In the genomic region with DNA sequence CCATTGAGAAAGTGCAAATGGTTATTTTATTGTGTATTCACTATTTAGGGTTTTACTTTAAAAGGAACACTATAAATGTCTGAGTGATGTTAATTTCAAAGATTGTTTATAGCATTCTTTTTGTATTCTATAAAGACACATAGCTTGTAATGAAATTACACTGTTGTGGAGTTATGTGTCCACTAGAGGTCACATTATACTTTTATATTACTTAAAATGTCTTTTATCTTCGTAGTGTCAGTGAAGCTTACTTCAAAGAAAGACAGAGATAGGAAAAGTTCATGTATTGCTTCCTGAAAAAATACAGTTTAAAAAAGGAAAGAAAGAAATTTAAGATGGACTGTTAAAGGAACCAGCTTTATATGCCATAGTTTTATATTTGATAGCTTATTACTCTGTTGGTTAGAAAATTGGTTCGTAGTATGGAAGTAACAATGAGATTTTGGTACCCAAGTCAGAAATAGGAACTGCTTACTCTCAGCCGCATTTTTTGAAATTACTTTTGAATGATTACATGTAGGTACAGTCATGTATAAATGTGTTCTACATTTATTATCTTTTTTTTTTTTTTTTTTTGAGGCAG, we compare ENCODE assay signal across 8 cellular contexts. TPM values are rescaled to one million over a fixed set of nuclear protein-coding genes. Genes with fewer than 3 reads are reported as not detected.
A peak's percentile ranks its signal among the peaks of the same experiment; 100 is the strongest.
DNase-seq lines count a peak whose midpoint lies in the region; ATAC-seq and TF ChIP-seq lines count a peak whose summit lies in the region.

No MANE protein-coding gene starts in this region.

- 0 out of 7 replicates have a peak, but pooled peaks cover 0 to under 1% (median 0%) of the 10 kb centered on the region in 3 experiments for H3K36me3 Mint-ChIP-seq in H9 (ENCODE audit: insufficient read depth in 1 of 3, low read depth in 3 of 3)

- H3K23me2 ChIP-seq in H9 (ENCODE audit: insufficient read length, low read depth, low read length, poor library complexity, severe bottlenecking) = no peaks in the 10 kb centered on the region

- H2AFZ ChIP-seq in H9 (ENCODE audit: low read length) = no peak overlapping the region

- ATAC-seq in upper lobe of left lung (ENCODE audit: low FRiP score in 2 of 2) (no peak), HG02571 (IDR thresholded peaks at IDR 0.05; ENCODE audit: unreplicated experiment) (no peak), HG03280 (IDR thresholded peaks at IDR 0.05; ENCODE audit: unreplicated experiment) (no peak), GM19397 (IDR thresholded peaks at IDR 0.05; ENCODE audit: unreplicated experiment) (no peak)

- H3K4me3 ChIP-seq in foreskin fibroblast (ENCODE audit: low read depth in 1 of 2, low read length in 2 of 2) = no peak overlapping the region
- no peak overlapping the region for H3K4me3 ChIP-seq in upper lobe of left lung

- H4K20me1 ChIP-seq in H9 (ENCODE audit: control insufficient read depth, insufficient read depth, insufficient read length) = peaks cover 3% of the 10 kb centered on the region

- H2BK15ac ChIP-seq in H9 (ENCODE audit: low read depth, low read length) = no peak overlapping the region

- no peak overlapping the region for H2AK5ac ChIP-seq in H9 (ENCODE audit: insufficient read length, low read length)

- no peaks in the 10 kb centered on the region for H3K36me3 ChIP-seq in upper lobe of left lung

- H3K27me3 ChIP-seq in H9 (ENCODE audit: insufficient read depth, low read length) (no peaks in the 10 kb centered on the region), upper lobe of left lung (no peaks in the 10 kb centered on the region)

- DNase-seq in CD1c-positive myeloid dendritic cell (ENCODE audit: extremely low spot score) = peak; percentile 40
- no peak for DNase-seq in H9
- peak; percentile 47 for DNase-seq in SK-N-DZ (ENCODE audit: low spot score)
- peak in 1 of 2 donors; percentile 36 for DNase-seq in foreskin fibroblast
- no peak for DNase-seq in upper lobe of left lung

- H2BK5ac ChIP-seq in H9 (ENCODE audit: insufficient read length, low read length) = no peak overlapping the region

- no peak overlapping the region for H2BK20ac ChIP-seq in H9 (ENCODE audit: low read depth, low read length, poor library complexity, severe bottlenecking)

- H3K27ac Mint-ChIP-seq in H9 = no peak overlapping the region

- H3K56ac ChIP-seq in H9 (ENCODE audit: insufficient read length, low read depth, low read length) = no peak overlapping the region

- WGBS in H9 (ENCODE audit: extremely low coverage, insufficient read length, low lambda C conversion rate) = no CpG with 5 or more reads among the region's 3 CpGs
- 50 to 61% methylated on average over 3 of the region's 3 CpGs for WGBS in upper lobe of left lung, 2 donors

- H3K79me1 ChIP-seq in H9 (ENCODE audit: insufficient read depth, low read depth, low read length, poor library complexity, severe bottlenecking) = no peaks in the 10 kb centered on the region

- no peak overlapping the region for H3K9ac ChIP-seq in H9 (ENCODE audit: extremely low read depth, insufficient read length, low read length)

- TF ChIP-seq POLR2A in upper lobe of left lung (IDR thresholded peaks at IDR 0.05) = no peak

- H3K14ac ChIP-seq in H9 (ENCODE audit: insufficient read depth, low read length) = no peak overlapping the region

- H3K4me1 ChIP-seq in H9 (ENCODE audit: insufficient read depth, low read length) = no peaks in the 10 kb centered on the region
- H3K4me1 ChIP-seq in upper lobe of left lung = peaks cover 0 to 3% (median 0%) of the 10 kb centered on the region in 4 donors

- no peak overlapping the region for H2BK12ac ChIP-seq in H9 (ENCODE audit: insufficient read length, low read depth, low read length)

- H3K27ac ChIP-seq in H9 (ENCODE audit: insufficient read length, low read depth, low read length) = no peak overlapping the region
- no peak overlapping the region for H3K27ac ChIP-seq in upper lobe of left lung

- no peaks in the 10 kb centered on the region for H3K27me3 Mint-ChIP-seq in H9 (ENCODE audit: low read depth)

- no peak overlapping the region for H3T11ph ChIP-seq in H9 (ENCODE audit: low read length)

- peaks cover 5% of the 10 kb centered on the region in 2 experiments for H3K4me1 Mint-ChIP-seq in H9

- H3K4me3 Mint-ChIP-seq in H9 = no peak overlapping the region

- H4K8ac ChIP-seq in H9 (replicated peaks; ENCODE audit: insufficient read length, low read depth, low read length) = no peak overlapping the region

- no peak overlapping the region for H4K5ac ChIP-seq in H9 (ENCODE audit: insufficient read length, low read depth, low read length)

- H3K23ac ChIP-seq in H9 (ENCODE audit: insufficient read length, low read depth, low read length) = no peak overlapping the region

- TF ChIP-seq EP300 in upper lobe of left lung (IDR thresholded peaks at IDR 0.05) = no peak

- H3K9me3 Mint-ChIP-seq in H9 = no peaks in the 10 kb centered on the region

- no peak overlapping the region for H3K4ac ChIP-seq in H9 (ENCODE audit: low read depth, low read length)

- no peaks in the 10 kb centered on the region for H3K79me2 ChIP-seq in H9 (ENCODE audit: insufficient read depth, low read length)

- no peak overlapping the region for H3K18ac ChIP-seq in H9 (ENCODE audit: insufficient read length, low read depth, low read length)

- H3K4me2 ChIP-seq in H9 (ENCODE audit: insufficient read depth, insufficient read length, low read length) = no peak overlapping the region

- no peak overlapping the region for H2BK120ac ChIP-seq in H9 (ENCODE audit: low read depth, low read length, poor library complexity, severe bottlenecking)

- peak; percentile 62 for TF ChIP-seq CTCF in H9 (conservative IDR thresholded peaks at IDR 0.05)
- TF ChIP-seq CTCF in foreskin fibroblast (IDR thresholded peaks at IDR 0.05; ENCODE audit: low read depth, low read length) = peak; percentile 27
- TF ChIP-seq CTCF in upper lobe of left lung (IDR thresholded peaks at IDR 0.05) = peak in 5 of 6 experiments; percentile 27 to 56 (median 40)

- H3K9me3 ChIP-seq in H9 (ENCODE audit: control insufficient read depth, low read depth, low read length) = no peaks in the 10 kb centered on the region
- H3K9me3 ChIP-seq in upper lobe of left lung = no peaks in the 10 kb centered on the region

- no peak overlapping the region for H4K91ac ChIP-seq in H9 (ENCODE audit: insufficient read length, low read depth, low read length)

RNA-seq across cellular contexts. Expression of a gene that starts 20.5 kb away (rescaled TPM):
- total RNA-seq in H9 (2021) (3.6 and 3.7 TPM in 2 replicates), upper lobe of left lung (1 to 10 TPM; 3.7 to 5.5 (median 4.7) TPM)
- polyA plus RNA-seq in SK-N-DZ (2014; cell fraction: cytosol; rRNA removed) = 1.0 and 1.4 TPM in 2 replicates
- polyA plus RNA-seq in SK-N-DZ (2014; cell fraction: nucleus; rRNA removed) = 1.4 and 2.8 TPM in 2 replicates

RNA-seq across cellular contexts. Expression of a gene that starts 20.8 kb away (rescaled TPM):
- 1.3 and 1.4 TPM in 2 replicates for total RNA-seq in H9 (2021)
- polyA plus RNA-seq in SK-N-DZ (2014; cell fraction: cytosol; rRNA removed) = 1.0 and 1.3 TPM in 2 replicates
- 0.50 and 0.69 TPM in 2 replicates for polyA plus RNA-seq in SK-N-DZ (2014; cell fraction: nucleus; rRNA removed)
- total RNA-seq in upper lobe of left lung = 1 to 10 TPM in 5 of 6 donors, under 1 TPM in 1; 0.46 to 3.1 (median 1.5) TPM

Comparison
In these comparisons a context has a peak if more than half of its experiments do, and no peak if none do; other contexts are left out.
1. DNase-seq: peak in CD1c-positive myeloid dendritic cell (single experiment) and SK-N-DZ (single experiment); none in H9 (single experiment) and upper lobe of left lung (0 of 2).
2. Peak in every context shown above with its lines, with median percentiles within 50 percentile points of each other: CTCF ChIP-seq.